Comparison of ENCODE assay signal across 8 cellular contexts in the genomic region with DNA sequence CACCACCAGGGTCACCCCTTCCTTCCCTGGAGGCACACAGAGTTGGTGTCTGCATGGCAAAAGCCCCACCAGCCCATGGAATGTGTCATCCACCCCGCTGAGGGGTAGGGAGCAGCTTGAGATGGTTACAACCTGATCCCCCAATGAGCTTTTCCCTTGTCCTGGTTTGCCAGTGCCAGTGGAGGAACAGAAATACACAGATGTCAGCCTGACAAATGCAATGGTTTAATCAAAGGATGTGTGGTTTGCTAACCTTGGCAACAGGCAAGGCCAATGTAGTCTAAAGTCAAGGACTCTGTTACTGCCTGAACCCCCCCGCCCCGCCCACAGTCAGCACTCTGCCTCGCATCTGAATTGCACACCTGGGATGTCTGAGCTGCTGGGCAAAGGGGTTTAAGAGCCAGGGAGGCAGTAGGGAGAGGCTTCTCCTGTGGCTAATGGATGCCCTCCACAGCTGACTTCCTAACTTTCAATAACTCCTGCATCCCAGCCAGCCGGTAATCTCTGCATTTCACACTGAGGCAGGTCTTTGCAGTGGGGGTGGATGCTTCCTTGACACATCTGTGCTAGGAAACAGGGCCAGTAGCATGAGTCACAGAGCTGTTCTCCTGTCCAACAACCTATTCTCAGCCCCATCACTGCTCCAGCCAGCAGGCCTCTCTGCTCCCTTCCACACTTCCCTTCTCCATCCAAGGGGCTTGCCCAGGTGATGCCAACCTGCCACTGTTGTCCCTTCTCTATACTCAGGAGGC.
A peak's percentile ranks its signal among the peaks of the same experiment; 100 is the strongest.
DNase-seq lines count a peak whose midpoint lies in the region; ATAC-seq and TF ChIP-seq lines count a peak whose summit lies in the region.

No MANE protein-coding gene starts in this region.

- no peak overlapping the region for H3K27ac Mint-ChIP-seq in CD4-positive, alpha-beta T cell

- POLR2A ChIA-PET in CD4-positive, alpha-beta T cell (lab: Charles Lee), result interaction anchor here (1.0 kb wide), 1 partner anchor 137 kb away, joined by 5 read pairs; no protein-coding TSS in a partner anchor

- no peak for TF ChIP-seq CTCF in choroid plexus epithelial cell (conservative IDR thresholded peaks at IDR 0.05; ENCODE audit: low read depth, low read length)
- no peak for TF ChIP-seq CTCF in CD4-positive, alpha-beta T cell (IDR thresholded peaks at IDR 0.05)

- CTCF ChIA-PET in CD4-positive, alpha-beta T cell (lab: Charles Lee), result interaction anchor here (1.2 kb wide), 1 partner anchor 12 kb away, joined by 3 read pairs; no protein-coding TSS in a partner anchor

- H3K36me3 Mint-ChIP-seq in CD4-positive, alpha-beta T cell (ENCODE audit: low read depth), result peaks cover 20% of the 10 kb centered on the region

- no peaks in the 10 kb centered on the region for H3K9me3 ChIP-seq in CD4-positive, alpha-beta T cell (ENCODE audit: control insufficient read depth, low read length)

- H3K4me3 ChIP-seq in choroid plexus epithelial cell (ENCODE audit: low read depth, low read length), result no peak overlapping the region

- intact Hi-C loops in sciatic nerve (cut with DNase I), result no loop called here
- intact Hi-C loops in CD4-positive, alpha-beta T cell (cut with DNase I, micrococcal nuclease), result no loop called here

- ATAC-seq in GM19035 (IDR thresholded peaks at IDR 0.05; ENCODE audit: unreplicated experiment) (peak; percentile 37), HG03175 (IDR thresholded peaks at IDR 0.05; ENCODE audit: unreplicated experiment) (peak; percentile 10), sciatic nerve (peak; percentile 60), GM19328 (IDR thresholded peaks at IDR 0.05; ENCODE audit: unreplicated experiment) (no peak)
- no peak for ATAC-seq in CD4-positive, alpha-beta T cell (ENCODE audit: poor library complexity)

- no peak overlapping the region for H3K27ac ChIP-seq in CD4-positive, alpha-beta T cell (ENCODE audit: low read depth, low read length)

- no peaks in the 10 kb centered on the region for H3K27me3 ChIP-seq in CD4-positive, alpha-beta T cell (ENCODE audit: control insufficient read depth, insufficient read depth, low read length)

- H3K27me3 Mint-ChIP-seq in CD4-positive, alpha-beta T cell, result no peaks in the 10 kb centered on the region

- no peak overlapping the region for H3K4me3 Mint-ChIP-seq in CD4-positive, alpha-beta T cell

- peaks cover 10% of the 10 kb centered on the region for H3K4me1 Mint-ChIP-seq in CD4-positive, alpha-beta T cell (ENCODE audit: low read depth)

- H3K9me3 Mint-ChIP-seq in CD4-positive, alpha-beta T cell, result peaks cover 1% of the 10 kb centered on the region

- peak; percentile 76 for DNase-seq in choroid plexus epithelial cell (ENCODE audit: low read depth)
- DNase-seq in sciatic nerve (ENCODE audit: low spot score), result no peak
- DNase-seq in NCI-H1105 (lab: John Stamatoyannopoulos, UW), result no peak
- no peak for DNase-seq in CD4-positive, alpha-beta T cell
- no peak for DNase-seq in activated CD4-positive, CD25-positive, alpha-beta regulatory T cell (lab: John Stamatoyannopoulos, UW)

Comparison
In these comparisons a context has a peak if more than half of its experiments do, and no peak if none do; other contexts are left out.
1. ATAC-seq: peak in GM19035 (single experiment), HG03175 (single experiment) and sciatic nerve (single experiment); none in CD4-positive, alpha-beta T cell (single experiment) and GM19328 (single experiment).